In genomic region chr12:65779946-65780345, GRCh38 we compare ENCODE assay signal across 25 cellular contexts. TPM values are rescaled to one million over a fixed set of nuclear protein-coding genes. Genes with fewer than 3 reads are reported as not detected.
DNase-seq lines count a peak whose midpoint lies in the region; ATAC-seq and TF ChIP-seq lines count a peak whose summit lies in the region.
"Had no signal": no experiment of that assay in that cellular context is flagged by ENCODE, and none has a peak within 500 bp of the region (broad histone marks: within the 10 kb centered on the region; RNA-seq: fewer than 3 reads in every experiment).

No MANE protein-coding gene starts in this region.

- CTCF ChIA-PET in Caco-2 (lab: Charles Lee), result no interaction called here
- CTCF ChIA-PET in Panc1 (lab: Charles Lee), result no interaction called here
- CTCF ChIA-PET in WTC11 (lab: Charles Lee), result no interaction called here

- H3K9me3 Mint-ChIP-seq in Caco-2 (ENCODE audit: unreplicated experiment), result no peaks in the 10 kb centered on the region
- H3K9me3 Mint-ChIP-seq in WTC11, result peaks cover 30% of the 10 kb centered on the region
- H3K9me3 Mint-ChIP-seq in osteocyte (ENCODE audit: unreplicated experiment), result no peaks in the 10 kb centered on the region
- peaks cover 0 to 1% (median 0%) of the 10 kb centered on the region in 6 donors for H3K9me3 Mint-ChIP-seq in immature natural killer cell

- peak overlapping the region; percentile 2 for H3K27ac Mint-ChIP-seq in Caco-2 (ENCODE audit: unreplicated experiment)
- H3K27ac Mint-ChIP-seq in WTC11, result peak overlapping the region; percentile 25; the same call in 1 of the 2 replicates
- H3K27ac Mint-ChIP-seq in osteocyte (ENCODE audit: unreplicated experiment), result no peak overlapping the region
- no peak overlapping the region for H3K27ac Mint-ChIP-seq in immature natural killer cell

- no peaks in the 10 kb centered on the region for H3K27me3 Mint-ChIP-seq in Caco-2 (ENCODE audit: insufficient read depth, unreplicated experiment)
- peaks cover 9% of the 10 kb centered on the region for H3K27me3 Mint-ChIP-seq in WTC11 (ENCODE audit: low read depth)
- H3K27me3 Mint-ChIP-seq in osteocyte (ENCODE audit: unreplicated experiment), result no peaks in the 10 kb centered on the region
- peaks cover 6 to 19% (median 6%) of the 10 kb centered on the region in 3 donors for H3K27me3 Mint-ChIP-seq in immature natural killer cell (ENCODE audit: low read depth in 3 of 3)

- intact Hi-C loops in Caco-2 (cut with micrococcal nuclease; ENCODE audit: unreplicated experiment) (no loop called here), Panc1 (cut with micrococcal nuclease; ENCODE audit: unreplicated experiment) (no loop called here)

- H3K27me3 ChIP-seq in Caco-2 (replicated peaks; ENCODE audit: control insufficient read depth, insufficient read depth, low read length) (no peaks in the 10 kb centered on the region), Panc1 (ENCODE audit: control insufficient read depth, insufficient read depth, low read length) (no peaks in the 10 kb centered on the region)
- H3K27me3 ChIP-seq: BE2C had no signal

- H3K4me3 Mint-ChIP-seq in Caco-2 (ENCODE audit: unreplicated experiment) (no peak overlapping the region), WTC11 (no peak overlapping the region), osteocyte (ENCODE audit: unreplicated experiment) (no peak overlapping the region), immature natural killer cell (no peak overlapping the region)
- H3K4me3 Mint-ChIP-seq: CD14-positive monocyte had no signal

- 0 out of 2 replicates have a peak, but pooled peaks have one; percentile 26 for ATAC-seq in Panc1
- ATAC-seq in WTC11, result no peak

- POLR2A ChIA-PET in Caco-2 (lab: Charles Lee) (no interaction called here), Panc1 (lab: Charles Lee) (no interaction called here), WTC11 (lab: Charles Lee) (interaction anchor here (0.5 to 0.8 kb wide), 2 partner anchors 22 to 39 kb away, joined by 3 read pairs; no protein-coding TSS in a partner anchor)

- H3K9me3 ChIP-seq in Caco-2 (no peaks in the 10 kb centered on the region), Panc1 (ENCODE audit: control insufficient read depth, insufficient read depth, low read depth, low read length) (peaks cover 13% of the 10 kb centered on the region; the same call in 1 of the 2 replicates)
- H3K9me3 ChIP-seq: BE2C, HAP-1 had no signal

- H3K4me1 ChIP-seq in Caco-2, result peaks cover 18% of the 10 kb centered on the region
- peaks cover 10% of the 10 kb centered on the region; the same call in 1 of the 2 replicates for H3K4me1 ChIP-seq in Panc1 (ENCODE audit: control insufficient read depth, insufficient read depth, low read length)
- H3K4me1 ChIP-seq: BE2C had no signal

- no peak overlapping the region for H3K4me3 ChIP-seq in Caco-2 (ENCODE audit: low read depth, low read length)
- H3K4me3 ChIP-seq in Panc1 (ENCODE audit: low read depth in 2 of 2, low read length in 2 of 2), result no peak overlapping the region
- H3K4me3 ChIP-seq: GM23248, HAP-1 had no signal

- BruUV-seq in Caco-2 (replicated peaks; lab: Mats Ljungman, UMichigan) (no TSS peak), Panc1 (replicated peaks; lab: Mats Ljungman, UMichigan) (no TSS peak)

- no peak for TF ChIP-seq CTCF in Caco-2 (IDR thresholded peaks at IDR 0.05; ENCODE audit: insufficient read depth in 1 of 2, low read depth in 1 of 2, low read length in 1 of 2, severe bottlenecking in 1 of 2, unreplicated experiment in 1 of 2)
- no peak for TF ChIP-seq CTCF in Panc1 (IDR thresholded peaks at IDR 0.05)
- TF ChIP-seq CTCF in WTC11 (IDR thresholded peaks at IDR 0.05), result no peak
- no peak for TF ChIP-seq CTCF in osteocyte (IDR thresholded peaks at IDR 0.05)

- peaks cover 7% of the 10 kb centered on the region for H3K4me1 Mint-ChIP-seq in Caco-2 (ENCODE audit: low read depth, unreplicated experiment)
- H3K4me1 Mint-ChIP-seq in WTC11, result peaks cover 40% of the 10 kb centered on the region
- H3K4me1 Mint-ChIP-seq in osteocyte (ENCODE audit: unreplicated experiment), result peaks cover 19% of the 10 kb centered on the region
- H3K4me1 Mint-ChIP-seq in immature natural killer cell, result no peaks in the 10 kb centered on the region
- H3K4me1 Mint-ChIP-seq: CD14-positive monocyte had no signal

- DNase-seq in Caco-2 (no peak), Panc1 (ENCODE audit: low read depth, low spot score) (no peak), WTC11 (ENCODE audit: low spot score) (no peak), islet precursor cell (peak; percentile 70), osteocyte (ENCODE audit: extremely low spot score, unreplicated experiment) (no peak), immature natural killer cell (no peak), NCI-H2107 (lab: John Stamatoyannopoulos, UW) (no peak)
- DNase-seq in activated CD8-positive, alpha-beta memory T cell treated with anti-CD3 and anti-CD28 coated beads for 24 hours, result no peak
- DNase-seq: 8988T, ACHN, BE2C, DMS153, DND-41, NCI-H1092, NCI-H1417 treated with DMSO at 0.1 percent for 48 hours, NCI-H1694 treated with DMSO at 0.1 percent for 48 hours, NCI-H2081, NCI-H2171, NCI-H226, NCI-H510A, NCI-H69, Right ventricle myocardium superior had no signal

- no peak overlapping the region for H3K27ac ChIP-seq in Panc1 (ENCODE audit: low read length)
- H3K27ac ChIP-seq: GM23248 had no signal

- H3K36me3 ChIP-seq in Caco-2 (ENCODE audit: control insufficient read depth, insufficient read depth, low read length) (no peaks in the 10 kb centered on the region), Panc1 (ENCODE audit: control insufficient read depth, insufficient read depth, low read length) (no peaks in the 10 kb centered on the region)
- H3K36me3 ChIP-seq: BE2C, HAP-1 had no signal

- H3K36me3 Mint-ChIP-seq in Caco-2 (ENCODE audit: insufficient read depth, unreplicated experiment) (no peaks in the 10 kb centered on the region), WTC11 (peaks cover 17% of the 10 kb centered on the region), osteocyte (ENCODE audit: unreplicated experiment) (no peaks in the 10 kb centered on the region), immature natural killer cell (no peaks in the 10 kb centered on the region)
- H3K36me3 Mint-ChIP-seq: CD14-positive monocyte had no signal

- in situ Hi-C loops in Panc1 (cut with HindIII; ENCODE audit: low pct_unique_long_range_greater_than_20kb, low sequenced_read_pairs), result no loop called here

TF ChIP-seq in WTC11, 78 proteins besides CTCF, POLR2A, EP300 and RAD21:
- no peak for TF ChIP-seq TEAD1 (CRISPR knock-in tag; IDR thresholded peaks at IDR 0.05)
- TF ChIP-seq RORB (CRISPR knock-in tag; IDR thresholded peaks at IDR 0.05), result no peak
- TF ChIP-seq, protein P1, sequence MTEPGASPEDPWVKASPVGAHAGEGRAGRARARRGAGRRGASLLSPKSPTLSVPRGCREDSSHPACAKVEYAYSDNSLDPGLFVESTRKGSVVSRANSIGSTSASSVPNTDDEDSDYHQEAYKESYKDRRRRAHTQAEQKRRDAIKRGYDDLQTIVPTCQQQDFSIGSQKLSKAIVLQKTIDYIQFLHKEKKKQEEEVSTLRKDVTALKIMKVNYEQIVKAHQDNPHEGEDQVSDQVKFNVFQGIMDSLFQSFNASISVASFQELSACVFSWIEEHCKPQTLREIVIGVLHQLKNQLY (CRISPR knock-in tag; IDR thresholded peaks at IDR 0.05), result no peak
- no peak for TF ChIP-seq NFATC4 (CRISPR knock-in tag; IDR thresholded peaks at IDR 0.05)

RNA-seq across cellular contexts. Expression of gene HMGA2, which starts 44.3 kb away (rescaled TPM):
- total RNA-seq in Caco-2 (2022) (36.7 and 38.8 TPM in 2 replicates), Panc1 (2021; ENCODE audit: unreplicated experiment) (61.4 TPM), WTC11 (2021) (93.6 to 98.7 TPM (median 95.9 TPM) in 3 replicates), osteocyte (41.8 and 42.1 TPM in 2 replicates)
- polyA plus RNA-seq in Panc1 (2012; ENCODE audit: insufficient read length), result 66.2 TPM
- under 1 TPM in 1 of 3 donors, not detected in 2; 0.17 TPM for polyA plus RNA-seq in immature natural killer cell
- total RNA-seq: Right ventricle myocardium superior had no signal
- polyA plus RNA-seq: CD14-positive monocyte had no signal

Comparison
In these comparisons a context has a peak if more than half of its experiments do, and no peak if none do; other contexts are left out.
1. H3K27ac Mint-ChIP-seq: peak in Caco-2 (single experiment) and WTC11 (single experiment); none in osteocyte (single experiment) and immature natural killer cell (0 of 6).